8 cellular contexts compared by ENCODE assay signal in genomic region chr5:90833753-90834152, GRCh38.
"Had no signal": no experiment of that assay in that cellular context is flagged by ENCODE, and none has a peak within 500 bp of the region (broad histone marks: within the 10 kb centered on the region; RNA-seq: fewer than 3 reads in every experiment).

No MANE protein-coding gene starts in this region.

- H3K9ac ChIP-seq: GM23248 had no signal

- H3K36me3 Mint-ChIP-seq: IgD-negative memory B cell had no signal

- DNase-seq: GM23248, GOT3, H7, KG1 had no signal

- H3K4me1 Mint-ChIP-seq: IgD-negative memory B cell had no signal

- H3K4me3 ChIP-seq: GM23248, HAP-1 had no signal

- H3K27ac ChIP-seq: GM23248, HL-60 had no signal

- H3K9me3 ChIP-seq: HAP-1 had no signal

- H3K27ac Mint-ChIP-seq: IgD-negative memory B cell had no signal

- H3K9me3 Mint-ChIP-seq: IgD-negative memory B cell had no signal

- H3K27me3 Mint-ChIP-seq: IgD-negative memory B cell had no signal

- H3K4me3 Mint-ChIP-seq: IgD-negative memory B cell had no signal

- ATAC-seq: HCT116 had no signal

- H2AFZ ChIP-seq: GM23248 had no signal
